22 cellular contexts compared by ENCODE assay signal in genomic region chr7:5063698-5064097, GRCh38. TPM values are rescaled to one million over a fixed set of nuclear protein-coding genes. Genes with fewer than 3 reads are reported as not detected.
DNase-seq lines count a peak whose midpoint lies in the region; ATAC-seq and TF ChIP-seq lines count a peak whose summit lies in the region.
"Had no signal": no experiment of that assay in that cellular context is flagged by ENCODE, and none has a peak within 500 bp of the region (broad histone marks: within the 10 kb centered on the region; RNA-seq: fewer than 3 reads in every experiment).

No MANE protein-coding gene starts in this region.

- CTCF ChIA-PET in activated naive CD4-positive, alpha-beta T cell treated with anti-CD3 and anti-CD28 coated beads, Interleukin-2, amount 10 ng/mL, durations not matched to agents 7 days and 5 days (lab: Charles Lee), result no interaction called here

- H3K27ac ChIP-seq in iPS-20b (ENCODE audit: low read length), result no peak overlapping the region
- H3K27ac ChIP-seq in aorta (ENCODE audit: low read depth in 1 of 2, low read length in 2 of 2), result no peak overlapping the region
- H3K27ac ChIP-seq: foreskin keratinocyte, prostate gland, tibial nerve had no signal

- no peak for TF ChIP-seq CTCF in mucosa of descending colon (IDR thresholded peaks at IDR 0.05)

- H3K4me1 Mint-ChIP-seq in activated naive CD4-positive, alpha-beta T cell treated with anti-CD3 and anti-CD28 coated beads, Interleukin-2, amount 10 ng/mL, durations not matched to agents 7 days and 5 days, result no peaks in the 10 kb centered on the region
- H3K4me1 Mint-ChIP-seq: activated CD4-positive, alpha-beta T cell treated with anti-CD3 and anti-CD28 coated beads, Interleukin-2, amount 10 ng/mL, durations not matched to agents 24 days and 14 days had no signal

- ATAC-seq in activated naive CD4-positive, alpha-beta T cell treated with anti-CD3 and anti-CD28 coated beads, Interleukin-2, amount 50 U/mL, for 72 hours, result no peak
- ATAC-seq in aorta (ENCODE audit: low FRiP score) (no peak), mucosa of descending colon (no peak)
- ATAC-seq: foreskin keratinocyte had no signal

- no peak for DNase-seq in activated naive CD4-positive, alpha-beta T cell treated with anti-CD3 and anti-CD28 coated beads, Interleukin-2, amount 10 ng/mL, durations not matched to agents 7 days and 5 days
- DNase-seq in activated naive CD4-positive, alpha-beta T cell treated with anti-CD3 and anti-CD28 coated beads, Interleukin-2, amount 50 U/mL, for 72 hours (ENCODE audit: low spot score in 2 of 2), result no peak
- no peak for DNase-seq in adipocyte (ENCODE audit: low read depth)
- DNase-seq in aorta, result no peak
- DNase-seq in KG1 (lab: John Stamatoyannopoulos, UW), result no peak
- DNase-seq in mucosa of descending colon, result no peak
- no peak for DNase-seq in C1 segment of cervical spinal cord (lab: John Stamatoyannopoulos, UW)
- DNase-seq: 8988T; activated CD4-positive, alpha-beta T cell treated with anti-CD3 and anti-CD28 coated beads, Interleukin-2, amount 10 ng/mL, durations not matched to agents 24 days and 14 days; activated effector memory CD4-positive, alpha-beta T cell treated with Interleukin-2 at 50 U/mL for 16 hours; AML-193; amniotic stem cell; NCI-H1417; NCI-H2081 treated with DMSO at 0.1 percent for 48 hours; NCI-H510A; small intestine; stimulated activated CD4-positive, alpha-beta T cell treated with anti-CD3 and anti-CD28 coated beads, Interleukin-4, amount 100 ng/mL, for 24 hours had no signal

- H3K36me3 Mint-ChIP-seq in activated naive CD4-positive, alpha-beta T cell treated with anti-CD3 and anti-CD28 coated beads, Interleukin-2, amount 10 ng/mL, durations not matched to agents 7 days and 5 days, result peaks cover 90% of the 10 kb centered on the region
- H3K36me3 Mint-ChIP-seq in activated naive CD4-positive, alpha-beta T cell treated with anti-CD3 and anti-CD28 coated beads, Interleukin-2, amount 50 U/mL, for 72 hours, result peaks cover 89 to 97% of the 10 kb centered on the region in 2 donors

- H3K4me1 ChIP-seq in adipocyte (ENCODE audit: control insufficient read depth, insufficient read depth, low read length), result no peaks in the 10 kb centered on the region
- H3K4me1 ChIP-seq in iPS-20b (ENCODE audit: insufficient read depth, low read length), result no peaks in the 10 kb centered on the region
- H3K4me1 ChIP-seq in aorta (ENCODE audit: control insufficient read depth in 1 of 2, insufficient read depth in 2 of 2, low read length in 2 of 2), result no peaks in the 10 kb centered on the region
- no peaks in the 10 kb centered on the region for H3K4me1 ChIP-seq in mucosa of descending colon (ENCODE audit: low read depth)
- H3K4me1 ChIP-seq: foreskin keratinocyte, prostate gland, tibial nerve had no signal

- H3K9me3 ChIP-seq in adipocyte (ENCODE audit: control insufficient read depth, low read length), result peaks cover 100% of the 10 kb centered on the region
- H3K9me3 ChIP-seq in iPS-20b (ENCODE audit: insufficient read depth, low read depth, low read length), result peaks cover 98% of the 10 kb centered on the region
- peaks cover 25% of the 10 kb centered on the region for H3K9me3 ChIP-seq in aorta (ENCODE audit: control insufficient read depth, low read length)
- peaks cover 100% of the 10 kb centered on the region for H3K9me3 ChIP-seq in mucosa of descending colon
- H3K9me3 ChIP-seq: prostate gland had no signal

- H3K27me3 Mint-ChIP-seq in activated naive CD4-positive, alpha-beta T cell treated with anti-CD3 and anti-CD28 coated beads, Interleukin-2, amount 10 ng/mL, durations not matched to agents 7 days and 5 days, result no peaks in the 10 kb centered on the region
- H3K27me3 Mint-ChIP-seq: activated CD4-positive, alpha-beta T cell treated with anti-CD3 and anti-CD28 coated beads, Interleukin-2, amount 10 ng/mL, durations not matched to agents 24 days and 14 days; stimulated activated naive CD8-positive, alpha-beta T cell treated with anti-CD3 and anti-CD28 coated beads, Interleukin-15, Interleukin-2, amounts not matched to agents 100 ng/mL and 50 ng/mL, for 24 hours had no signal

- peak overlapping the region; percentile 11 for H3K27ac Mint-ChIP-seq in activated naive CD4-positive, alpha-beta T cell treated with anti-CD3 and anti-CD28 coated beads, Interleukin-2, amount 10 ng/mL, durations not matched to agents 7 days and 5 days
- H3K27ac Mint-ChIP-seq in activated naive CD4-positive, alpha-beta T cell treated with anti-CD3 and anti-CD28 coated beads, Interleukin-2, amount 50 U/mL, for 72 hours, result peak overlapping the region in 1 of 2 donors; percentile 72
- H3K27ac Mint-ChIP-seq: activated CD4-positive, alpha-beta T cell treated with anti-CD3 and anti-CD28 coated beads, Interleukin-2, amount 10 ng/mL, durations not matched to agents 24 days and 14 days; stimulated activated naive CD8-positive, alpha-beta T cell treated with anti-CD3 and anti-CD28 coated beads, Interleukin-15, Interleukin-2, amounts not matched to agents 100 ng/mL and 50 ng/mL, for 24 hours had no signal

- H3K4me3 ChIP-seq in adipocyte (ENCODE audit: low read length) (peak overlapping the region; percentile 72), iPS-20b (ENCODE audit: low read length) (peak overlapping the region; percentile 43), aorta (ENCODE audit: low read length in 2 of 2) (peak overlapping the region; percentile 14 to 26), mucosa of descending colon (no peak overlapping the region)
- H3K4me3 ChIP-seq: prostate gland, tibial nerve had no signal

- no peak overlapping the region for H3K4me3 Mint-ChIP-seq in activated naive CD4-positive, alpha-beta T cell treated with anti-CD3 and anti-CD28 coated beads, Interleukin-2, amount 10 ng/mL, durations not matched to agents 7 days and 5 days
- H3K4me3 Mint-ChIP-seq: activated CD4-positive, alpha-beta T cell treated with anti-CD3 and anti-CD28 coated beads, Interleukin-2, amount 10 ng/mL, durations not matched to agents 24 days and 14 days; stimulated activated naive CD8-positive, alpha-beta T cell treated with anti-CD3 and anti-CD28 coated beads, Interleukin-15, Interleukin-2, amounts not matched to agents 100 ng/mL and 50 ng/mL, for 24 hours had no signal

- intact Hi-C loops in aorta (cut with DNase I) (no loop called here), mucosa of descending colon (cut with DNase I, micrococcal nuclease) (no loop called here)

- peaks cover 91% of the 10 kb centered on the region for H3K9me3 Mint-ChIP-seq in activated naive CD4-positive, alpha-beta T cell treated with anti-CD3 and anti-CD28 coated beads, Interleukin-2, amount 10 ng/mL, durations not matched to agents 7 days and 5 days
- peaks cover 60 to 67% of the 10 kb centered on the region in 2 donors for H3K9me3 Mint-ChIP-seq in activated naive CD4-positive, alpha-beta T cell treated with anti-CD3 and anti-CD28 coated beads, Interleukin-2, amount 50 U/mL, for 72 hours

- H3K9ac ChIP-seq in adipocyte (ENCODE audit: low read length) (no peak overlapping the region), iPS-20b (ENCODE audit: low read depth, low read length) (no peak overlapping the region)

- WGBS in aorta, 2 donors, result 98 to 99% methylated on average over 2 of the region's 2 CpGs

- H3K27me3 ChIP-seq in adipocyte (replicated peaks; ENCODE audit: control insufficient read depth, insufficient read depth, low read length) (no peaks in the 10 kb centered on the region), iPS-20b (ENCODE audit: insufficient read depth, low read length) (no peaks in the 10 kb centered on the region), aorta (ENCODE audit: control insufficient read depth in 1 of 2, insufficient read depth in 2 of 2, low read length in 1 of 2) (no peaks in the 10 kb centered on the region)
- H3K27me3 ChIP-seq: foreskin keratinocyte, tibial nerve had no signal

- H3K36me3 ChIP-seq in adipocyte (ENCODE audit: control insufficient read depth, insufficient read depth, low read length, severe bottlenecking), result peaks cover 100% of the 10 kb centered on the region
- peaks cover 83% of the 10 kb centered on the region for H3K36me3 ChIP-seq in iPS-20b (ENCODE audit: insufficient read depth, low read depth, low read length)
- peaks cover 25 to 26% of the 10 kb centered on the region in 2 donors for H3K36me3 ChIP-seq in aorta (ENCODE audit: control insufficient read depth in 1 of 2, insufficient read depth in 2 of 2, low read length in 1 of 2)
- peaks cover 48% of the 10 kb centered on the region for H3K36me3 ChIP-seq in mucosa of descending colon (ENCODE audit: low read depth)

RNA-seq across cellular contexts. Expression of gene RBAK, which starts 18.0 kb away (rescaled TPM):
- 10 to 100 TPM; 10.1 to 15.3 TPM for total RNA-seq in activated naive CD4-positive, alpha-beta T cell treated with anti-CD3 and anti-CD28 coated beads, Interleukin-2, amount 50 U/mL, for 72 hours
- total RNA-seq in aorta (10 to 100 TPM; 11.3 to 12.1 TPM), mucosa of descending colon (10 to 100 TPM in 2 of 3 donors, 1 to 10 TPM in 1; 9.3 to 15.3 (median 12.6) TPM)
- polyA plus RNA-seq in aorta, result 1 to 10 TPM; 1.3 to 4.7 TPM
